16 cellular contexts compared by ENCODE assay signal in genomic region chr7:45391618-45392451, GRCh38.
"Had no signal": no experiment of that assay in that cellular context is flagged by ENCODE, and none has a peak within 500 bp of the region (broad histone marks: within the 10 kb centered on the region; RNA-seq: fewer than 3 reads in every experiment).

No MANE protein-coding gene starts in this region.

- H3K9me3 ChIP-seq: lower lobe of right lung had no signal

- H2AFZ ChIP-seq: hepatocyte had no signal

- H3K27ac ChIP-seq: breast epithelium, hepatocyte, lower lobe of right lung, tibial nerve had no signal

- H3K4me3 ChIP-seq: breast epithelium, hepatocyte, lower lobe of right lung, tibial nerve had no signal

- ATAC-seq: activated CD4-positive, CD25-positive, alpha-beta regulatory T cell treated with anti-CD3 and anti-CD28 coated beads, Interleukin-2, amount 50 U/mL, for 24 hours; activated T-cell treated with anti-CD3 and anti-CD28 coated beads, Interleukin-2, amount 50 U/mL, for 72 hours; effector memory CD8-positive, alpha-beta T cell; lower lobe of right lung; naive thymus-derived CD8-positive, alpha-beta T cell had no signal

- DNase-seq: activated CD8-positive, alpha-beta memory T cell treated with anti-CD3 and anti-CD28 coated beads for 24 hours; activated effector memory CD4-positive, alpha-beta T cell treated with anti-CD3 and anti-CD28 coated beads, Interleukin-2, amount 50 U/mL, for 16 hours; activated naive CD4-positive, alpha-beta T cell treated with anti-CD3 and anti-CD28 coated beads, Interleukin-2, amount 50 U/mL, for 16 hours; activated T-cell treated with anti-CD3 and anti-CD28 coated beads, Interleukin-2, amount 50 U/mL, for 72 hours; cerebellar nuclear complex; effector memory CD8-positive, alpha-beta T cell; lower lobe of right lung; naive thymus-derived CD8-positive, alpha-beta T cell; stimulated activated CD4-positive, alpha-beta T cell treated with anti-CD3 and anti-CD28 coated beads, Interleukin-12 subunit alpha, Interleukin-12 subunit beta, amount 100 ng/mL, for 4 hours; stimulated activated CD4-positive, alpha-beta T cell treated with anti-CD3 and anti-CD28 coated beads, Interleukin-1b, Interleukin-23, amount 100 ng/mL, for 48 hours; stimulated activated CD8-positive, alpha-beta memory T cell treated with anti-CD3 and anti-CD28 coated beads, Interleukin-4, amount 100 ng/mL, for 48 hours; stimulated activated naive CD4-positive, alpha-beta T cell had no signal

- H3K4me2 ChIP-seq: hepatocyte had no signal

- H3K4me1 ChIP-seq: breast epithelium, lower lobe of right lung, tibial nerve had no signal

- H3K27me3 ChIP-seq: breast epithelium, hepatocyte, tibial nerve had no signal

- H3K36me3 ChIP-seq: breast epithelium, lower lobe of right lung, tibial nerve had no signal
